In genomic region chr9:128863647-128864046, GRCh38 we compare ENCODE assay signal across 8 cellular contexts. TPM values are rescaled to one million over a fixed set of nuclear protein-coding genes. Genes with fewer than 3 reads are reported as not detected.
A peak's percentile ranks its signal among the peaks of the same experiment; 100 is the strongest.
DNase-seq lines count a peak whose midpoint lies in the region; ATAC-seq and TF ChIP-seq lines count a peak whose summit lies in the region.

No MANE protein-coding gene starts in this region.

- peak; percentile 70 for DNase-seq in G401 (ENCODE audit: low spot score)
- peak; percentile 85 for DNase-seq in RWPE1 (ENCODE audit: low spot score)
- peak; percentile 77 to 90 for DNase-seq in activated T-helper 1 cell treated with anti-CD3 and anti-CD28 coated beads, Interleukin-2, amount 50 U/mL, for 16 hours (ENCODE audit: low read depth in 1 of 2, low spot score in 1 of 2)
- no peak for DNase-seq in foreskin keratinocyte
- DNase-seq in ureter (ENCODE audit: low spot score) = peak; percentile 77

- peak; percentile 63 for ATAC-seq in HG03139 (IDR thresholded peaks at IDR 0.05; ENCODE audit: unreplicated experiment)
- ATAC-seq in foreskin keratinocyte = peak; percentile 53
- ATAC-seq in GM21717 (IDR thresholded peaks at IDR 0.05; ENCODE audit: unreplicated experiment) = no peak

- H2AFZ ChIP-seq in parathyroid adenoma = no peak overlapping the region

- H3K4me3 ChIP-seq in parathyroid adenoma (ENCODE audit: low read depth, low read length) = no peak overlapping the region

- H3K36me3 ChIP-seq in parathyroid adenoma (ENCODE audit: control insufficient read depth, insufficient read depth, low read length) = no peaks in the 10 kb centered on the region

- H3K79me2 ChIP-seq in parathyroid adenoma = no peaks in the 10 kb centered on the region

- in situ Hi-C loops in G401 (cut with HindIII; ENCODE audit: low sequenced_read_pairs) = no loop called here

- H3K27ac ChIP-seq in RWPE1 (peak overlapping the region; percentile 51), foreskin keratinocyte (no peak overlapping the region), parathyroid adenoma (no peak overlapping the region)

- H3K9me3 ChIP-seq in parathyroid adenoma (ENCODE audit: control insufficient read depth, low read length) = no peaks in the 10 kb centered on the region

- H3K4me2 ChIP-seq in parathyroid adenoma (ENCODE audit: low read length) = no peak overlapping the region

- H3K4me1 ChIP-seq in foreskin keratinocyte (no peaks in the 10 kb centered on the region), parathyroid adenoma (no peaks in the 10 kb centered on the region)

- POLR2A ChIA-PET in RWPE1 (lab: Yijun Ruan, JAX; ENCODE audit: low non-redundant PET) = no interaction called here

- H3K9ac ChIP-seq in parathyroid adenoma = no peak overlapping the region

- peak; percentile 99 for TF ChIP-seq CTCF in RWPE1 (conservative IDR thresholded peaks at IDR 0.05; ENCODE audit: low read depth)
- TF ChIP-seq CTCF in foreskin keratinocyte (conservative IDR thresholded peaks at IDR 0.05) = peak; percentile 84
- TF ChIP-seq CTCF in parathyroid adenoma (IDR thresholded peaks at IDR 0.05) = peak; percentile 66

- H3K27me3 ChIP-seq in foreskin keratinocyte (no peaks in the 10 kb centered on the region), parathyroid adenoma (ENCODE audit: control insufficient read depth, insufficient read depth, low read length) (no peaks in the 10 kb centered on the region)

- CTCF ChIA-PET in RWPE1 (lab: Yijun Ruan, JAX) = interaction anchor here (0.5 to 2.8 kb wide), 11 partner anchors 11 to 229 kb away, joined by 3 to 26 read pairs (median 4); partner anchors contain the start of genes KYAT1 and PHYHD1

RNA-seq across cellular contexts. Expression of gene KYAT1, which starts 18.1 kb away (rescaled TPM):
- 10.5 and 14.8 TPM in 2 replicates for total RNA-seq in G401 (2014; rRNA removed; shearing (Covaris generic))
- total RNA-seq in foreskin keratinocyte = 13.2 and 16.2 TPM in 2 replicates
- polyA plus RNA-seq in foreskin keratinocyte = 13.0 and 16.4 TPM in 2 replicates
- total RNA-seq in ureter = 13.0 TPM

RNA-seq across cellular contexts. Expression of gene LRRC8A, which starts 18.3 kb away (rescaled TPM):
- total RNA-seq in G401 (2014; rRNA removed; shearing (Covaris generic)) = 19.6 and 38.7 TPM in 2 replicates
- total RNA-seq in foreskin keratinocyte (127 and 152 TPM in 2 replicates), ureter (37.1 TPM)
- polyA plus RNA-seq in foreskin keratinocyte = 74.0 and 81.3 TPM in 2 replicates

RNA-seq across cellular contexts. Expression of gene SPOUT1, which starts 34.1 kb away (rescaled TPM):
- 31.3 and 40.1 TPM in 2 replicates for total RNA-seq in G401 (2014; rRNA removed; shearing (Covaris generic))
- total RNA-seq in foreskin keratinocyte (32.0 and 35.9 TPM in 2 replicates), ureter (55.7 TPM)
- 58.9 and 61.1 TPM in 2 replicates for polyA plus RNA-seq in foreskin keratinocyte

RNA-seq across cellular contexts. Expression of gene ENDOG, which starts 45.3 kb away (rescaled TPM):
- total RNA-seq in G401 (2014; rRNA removed; shearing (Covaris generic)) = 31.6 and 67.6 TPM in 2 replicates
- 15.5 and 17.9 TPM in 2 replicates for total RNA-seq in foreskin keratinocyte
- 24.4 and 26.3 TPM in 2 replicates for polyA plus RNA-seq in foreskin keratinocyte
- total RNA-seq in ureter = 21.7 TPM

RNA-seq across cellular contexts. Expression of gene PHYHD1, which starts 57.1 kb away (rescaled TPM):
- total RNA-seq in G401 (2014; rRNA removed; shearing (Covaris generic)) = 13.8 and 17.6 TPM in 2 replicates
- total RNA-seq in foreskin keratinocyte = 8.2 and 12.9 TPM in 2 replicates
- polyA plus RNA-seq in foreskin keratinocyte = 11.6 and 19.9 TPM in 2 replicates
- total RNA-seq in ureter = 26.6 TPM

Comparison
In these comparisons a context has a peak if more than half of its experiments do, and no peak if none do; other contexts are left out.
1. DNase-seq: peak in G401 (single experiment), RWPE1 (single experiment), activated T-helper 1 cell treated with anti-CD3 and anti-CD28 coated beads, Interleukin-2, amount 50 U/mL, for 16 hours (2 of 2) and ureter (single experiment); none in foreskin keratinocyte (0 of 2).
2. Peak in every context shown above with its lines, with median percentiles within 50 percentile points of each other: CTCF ChIP-seq.